18 cellular contexts compared by ENCODE assay signal in the genomic region with DNA sequence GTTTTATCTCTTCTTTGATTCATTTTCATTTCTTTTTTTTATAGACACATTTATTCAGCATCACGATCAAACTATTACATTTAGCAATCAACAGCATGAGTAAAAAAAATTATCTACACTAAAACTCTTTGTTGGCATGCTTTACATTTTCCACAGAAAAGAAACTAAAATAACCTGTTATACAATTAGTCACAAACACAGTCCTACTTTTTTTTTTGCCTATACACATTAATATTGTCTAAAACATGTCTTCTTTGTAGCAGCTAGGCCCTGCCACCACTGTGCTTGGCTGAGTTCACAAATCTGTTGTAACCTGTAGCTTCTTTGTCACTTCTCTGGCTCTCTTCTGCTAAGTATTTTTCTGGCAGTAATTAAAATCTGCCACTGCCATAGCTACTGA.
"Had no signal": no experiment of that assay in that cellular context is flagged by ENCODE, and none has a peak within 500 bp of the region (broad histone marks: within the 10 kb centered on the region; RNA-seq: fewer than 3 reads in every experiment).

No MANE protein-coding gene starts in this region.

- H3K4me1 ChIP-seq: colonic mucosa, lower lobe of right lung, pancreas, testis had no signal

- H3K9me3 Mint-ChIP-seq: activated T-cell treated with anti-CD3 and anti-CD28 coated beads, Interleukin-2, amount 50 U/mL, for 24 hours; effector memory CD8-positive, alpha-beta T cell; naive B cell; WTC11 had no signal

- H3K36me3 Mint-ChIP-seq: WTC11 had no signal

- FAIRE-seq: astrocyte, kidney, pancreas had no signal

- H3K4me3 Mint-ChIP-seq: activated T-cell treated with anti-CD3 and anti-CD28 coated beads, Interleukin-2, amount 50 U/mL, for 24 hours; effector memory CD8-positive, alpha-beta T cell; naive B cell; WTC11 had no signal

- H3K36me3 ChIP-seq: colonic mucosa, pancreas had no signal

- H3K27ac Mint-ChIP-seq: WTC11 had no signal

- H3K27me3 Mint-ChIP-seq: activated T-cell treated with anti-CD3 and anti-CD28 coated beads, Interleukin-2, amount 50 U/mL, for 24 hours; effector memory CD8-positive, alpha-beta T cell; naive B cell had no signal

- H3K4me3 ChIP-seq: colonic mucosa, dorsolateral prefrontal cortex, lower lobe of right lung, pancreas, testis, vagina had no signal

- ATAC-seq: left lobe of liver, lower lobe of right lung, pancreas, right cardiac atrium, WTC11 had no signal

- H3K27me3 ChIP-seq: colonic mucosa, dorsolateral prefrontal cortex, neutrophil, pancreas, testis, vagina had no signal

- H3K9me3 ChIP-seq: colonic mucosa, lower lobe of right lung, neutrophil, pancreas, testis, vagina had no signal

- DNase-seq: activated naive CD4-positive, alpha-beta T cell treated with anti-CD3 and anti-CD28 coated beads, Interleukin-2, amount 50 U/mL, for 16 hours; activated T-cell treated with anti-CD3 and anti-CD28 coated beads, Interleukin-2, amount 50 U/mL, for 24 hours; colonic mucosa; dorsolateral prefrontal cortex; effector memory CD8-positive, alpha-beta T cell; kidney; lower lobe of right lung; naive B cell; pancreas; right cardiac atrium; stimulated activated CD4-positive, alpha-beta T cell treated with anti-CD3 and anti-CD28 coated beads, Interleukin-12 subunit alpha, Interleukin-12 subunit beta, amount 100 ng/mL, for 4 hours; T1000; testis had no signal

- H3K27ac ChIP-seq: colonic mucosa, dorsolateral prefrontal cortex, lower lobe of right lung, neutrophil, pancreas, vagina had no signal
